In the genomic region with DNA sequence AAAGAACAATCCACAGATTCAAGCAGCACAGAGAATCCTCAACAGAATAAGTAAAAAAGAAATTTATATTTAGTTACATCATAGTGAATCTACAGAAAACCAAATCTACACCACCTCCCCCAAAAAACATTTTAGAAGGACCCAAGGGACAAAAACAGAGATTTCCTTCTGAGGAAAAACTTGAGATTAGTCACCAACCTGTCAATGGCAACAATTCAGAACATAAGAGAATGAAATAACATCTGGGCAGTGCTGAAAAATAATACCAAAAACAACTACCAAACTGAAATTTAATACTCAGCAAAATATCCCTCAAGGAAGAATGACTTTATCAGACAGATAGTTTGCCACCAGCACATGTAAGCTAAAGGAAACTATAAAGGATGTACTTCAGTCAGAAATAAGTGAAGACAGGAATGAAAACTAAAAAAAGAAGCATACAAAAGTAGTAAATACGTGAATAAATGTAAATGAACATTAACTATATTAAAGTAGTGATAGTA, we compare ENCODE assay signal across 22 cellular contexts.
DNase-seq lines count a peak whose midpoint lies in the region; ATAC-seq, FAIRE-seq and TF ChIP-seq lines count a peak whose summit lies in the region.
"Had no signal": no experiment of that assay in that cellular context is flagged by ENCODE, and none has a peak within 500 bp of the region (broad histone marks: within the 10 kb centered on the region; RNA-seq: fewer than 3 reads in every experiment).

No MANE protein-coding gene starts in this region.

- H3K4me3 ChIP-seq in adipocyte (ENCODE audit: low read length): no peak overlapping the region
- H3K4me3 ChIP-seq in endothelial cell of umbilical vein (replicated peaks in 1 of 3; ENCODE audit: insufficient read depth in 1 of 3, low read depth in 1 of 3, low read length in 3 of 3): no peak overlapping the region
- no peak overlapping the region for H3K4me3 ChIP-seq in heart right ventricle

- no peak overlapping the region for H3K4me2 ChIP-seq in endothelial cell of umbilical vein (ENCODE audit: insufficient read depth, low read length)

- peak; percentile 55 for FAIRE-seq in endothelial cell of umbilical vein (lab: Jason Lieb, UNC)
- FAIRE-seq: GM12892, GM18507, H54 had no signal

- ATAC-seq in activated T-cell treated with anti-CD3 and anti-CD28 coated beads, Interleukin-2, amount 50 U/mL, for 72 hours (replicated peaks in 1 of 2): no peak
- no peak for ATAC-seq in heart right ventricle
- ATAC-seq: Panc1 had no signal

- H3K4me3 Mint-ChIP-seq in activated T-cell treated with anti-CD3 and anti-CD28 coated beads, Interleukin-2, amount 50 U/mL, for 72 hours: no peak overlapping the region
- no peak overlapping the region for H3K4me3 Mint-ChIP-seq in activated T-cell treated with anti-CD3 and anti-CD28 coated beads, Interleukin-2, amount 50 U/mL, for 24 hours
- no peak overlapping the region for H3K4me3 Mint-ChIP-seq in osteocyte (ENCODE audit: unreplicated experiment)
- H3K4me3 Mint-ChIP-seq: CD8-positive, alpha-beta memory T cell had no signal

- H3K36me3 ChIP-seq in adipocyte (ENCODE audit: control insufficient read depth, insufficient read depth, low read length, severe bottlenecking): no peaks in the 10 kb centered on the region
- no peaks in the 10 kb centered on the region for H3K36me3 ChIP-seq in endothelial cell of umbilical vein (ENCODE audit: control insufficient read depth in 2 of 2, extremely low read depth in 1 of 2, insufficient read depth in 2 of 2, low read length in 2 of 2)
- no peaks in the 10 kb centered on the region for H3K36me3 ChIP-seq in heart right ventricle

- POLR2A ChIA-PET in endothelial cell of umbilical vein (lab: Charles Lee): no interaction called here

- TF ChIP-seq POLR2A in endothelial cell of umbilical vein (IDR thresholded peaks at IDR 0.05; ENCODE audit: low read depth, low read length): no peak

- intact Hi-C loops in endothelial cell of umbilical vein (cut with micrococcal nuclease) (no loop called here), heart right ventricle (cut with DNase I) (loop anchor here in 1 of 10 donors (10.0 kb wide), 1 partner anchor 1116 kb away; no protein-coding TSS in a partner anchor)

- no peak overlapping the region for H3K9ac ChIP-seq in adipocyte (ENCODE audit: low read length)
- H3K9ac ChIP-seq in endothelial cell of umbilical vein (replicated peaks; ENCODE audit: extremely low read depth, insufficient read depth, low read length): no peak overlapping the region

- H3K36me3 Mint-ChIP-seq in activated T-cell treated with anti-CD3 and anti-CD28 coated beads, Interleukin-2, amount 50 U/mL, for 72 hours (ENCODE audit: insufficient read depth in 2 of 2): no peaks in the 10 kb centered on the region
- peaks cover 14% of the 10 kb centered on the region for H3K36me3 Mint-ChIP-seq in activated T-cell treated with anti-CD3 and anti-CD28 coated beads, Interleukin-2, amount 50 U/mL, for 24 hours (ENCODE audit: low read depth)
- no peaks in the 10 kb centered on the region for H3K36me3 Mint-ChIP-seq in osteocyte (ENCODE audit: unreplicated experiment)

- BruUV-seq in endothelial cell of umbilical vein (replicated peaks; lab: Mats Ljungman, UMichigan): no TSS peak

- H3K27me3 Mint-ChIP-seq in activated T-cell treated with anti-CD3 and anti-CD28 coated beads, Interleukin-2, amount 50 U/mL, for 72 hours (ENCODE audit: low read depth): no peaks in the 10 kb centered on the region
- H3K27me3 Mint-ChIP-seq in activated T-cell treated with anti-CD3 and anti-CD28 coated beads, Interleukin-2, amount 50 U/mL, for 24 hours: no peaks in the 10 kb centered on the region
- H3K27me3 Mint-ChIP-seq in osteocyte (ENCODE audit: unreplicated experiment): no peaks in the 10 kb centered on the region
- H3K27me3 Mint-ChIP-seq: CD8-positive, alpha-beta memory T cell had no signal

- H3K9me1 ChIP-seq in endothelial cell of umbilical vein (replicated peaks; ENCODE audit: control insufficient read depth, extremely low read depth, insufficient read depth, low read length): no peaks in the 10 kb centered on the region

- no peak for DNase-seq in activated T-cell treated with anti-CD3 and anti-CD28 coated beads, Interleukin-2, amount 50 U/mL, for 72 hours
- no peak for DNase-seq in activated T-cell treated with anti-CD3 and anti-CD28 coated beads, Interleukin-2, amount 50 U/mL, for 24 hours
- DNase-seq in adipocyte (ENCODE audit: low read depth): peak; percentile 51
- DNase-seq in endothelial cell of umbilical vein (ENCODE audit: low read depth, low spot score): peak; percentile 36
- DNase-seq in osteocyte (ENCODE audit: extremely low spot score, unreplicated experiment): no peak
- no peak for DNase-seq in germinal center (ENCODE audit: low spot score)
- DNase-seq in CD1c-positive myeloid dendritic cell (ENCODE audit: extremely low spot score): no peak
- no peak for DNase-seq in heart right ventricle
- DNase-seq: C1 segment of cervical spinal cord; CD8-positive, alpha-beta memory T cell; NCI-H1092 treated with DMSO at 0.1 percent for 48 hours; NCI-H1436 treated with DMSO at 0.1 percent for 48 hours; NCI-H2029; NCI-H345; NCI-H774; NK-92 treated with Interleukin-12 subunit alpha and Interleukin-12 subunit beta, amount 100 ng/mL, for 24 hours; SIG-M5 had no signal

- H3K27ac ChIP-seq in endothelial cell of umbilical vein (ENCODE audit: insufficient read depth, low read depth, low read length) (no peak overlapping the region), heart right ventricle (no peak overlapping the region)
- H3K27ac ChIP-seq: 22Rv1 had no signal

- no peak overlapping the region for H2AFZ ChIP-seq in endothelial cell of umbilical vein (ENCODE audit: low read depth, low read length)

- WGBS in heart right ventricle, 2 donors: 74 to 77% methylated on average over 1 of the region's 1 CpG

- H4K20me1 ChIP-seq in endothelial cell of umbilical vein (replicated peaks; ENCODE audit: control insufficient read depth, extremely low read depth, insufficient read depth, low read length): no peaks in the 10 kb centered on the region

- no peaks in the 10 kb centered on the region for H3K79me2 ChIP-seq in endothelial cell of umbilical vein (ENCODE audit: control insufficient read depth, insufficient read depth, low read length)

- H3K27me3 ChIP-seq in adipocyte (replicated peaks; ENCODE audit: control insufficient read depth, insufficient read depth, low read length): no peaks in the 10 kb centered on the region
- H3K27me3 ChIP-seq in endothelial cell of umbilical vein (ENCODE audit: control insufficient read depth in 2 of 2, insufficient read depth in 2 of 2, low read length in 2 of 2): no peaks in the 10 kb centered on the region
- no peaks in the 10 kb centered on the region for H3K27me3 ChIP-seq in heart right ventricle

- CTCF ChIA-PET in endothelial cell of umbilical vein (lab: Charles Lee): no interaction called here

- H3K9me3 Mint-ChIP-seq in activated T-cell treated with anti-CD3 and anti-CD28 coated beads, Interleukin-2, amount 50 U/mL, for 72 hours: no peaks in the 10 kb centered on the region
- no peaks in the 10 kb centered on the region for H3K9me3 Mint-ChIP-seq in activated T-cell treated with anti-CD3 and anti-CD28 coated beads, Interleukin-2, amount 50 U/mL, for 24 hours
- H3K9me3 Mint-ChIP-seq in osteocyte (ENCODE audit: unreplicated experiment): no peaks in the 10 kb centered on the region
- H3K9me3 Mint-ChIP-seq: CD8-positive, alpha-beta memory T cell had no signal

- peak overlapping the region; percentile 19 for H3K27ac Mint-ChIP-seq in activated T-cell treated with anti-CD3 and anti-CD28 coated beads, Interleukin-2, amount 50 U/mL, for 72 hours
- H3K27ac Mint-ChIP-seq in activated T-cell treated with anti-CD3 and anti-CD28 coated beads, Interleukin-2, amount 50 U/mL, for 24 hours: no peak overlapping the region
- H3K27ac Mint-ChIP-seq in osteocyte (ENCODE audit: unreplicated experiment): peak overlapping the region; percentile 15
- H3K27ac Mint-ChIP-seq: CD8-positive, alpha-beta memory T cell had no signal

- H3K4me1 Mint-ChIP-seq in activated T-cell treated with anti-CD3 and anti-CD28 coated beads, Interleukin-2, amount 50 U/mL, for 72 hours (ENCODE audit: low read depth): no peaks in the 10 kb centered on the region
- peaks cover 1% of the 10 kb centered on the region for H3K4me1 Mint-ChIP-seq in activated T-cell treated with anti-CD3 and anti-CD28 coated beads, Interleukin-2, amount 50 U/mL, for 24 hours (ENCODE audit: low read depth)
- H3K4me1 Mint-ChIP-seq in osteocyte (ENCODE audit: unreplicated experiment): peaks cover 15% of the 10 kb centered on the region
- H3K4me1 Mint-ChIP-seq: CD8-positive, alpha-beta memory T cell had no signal

- H3K4me1 ChIP-seq in adipocyte (ENCODE audit: control insufficient read depth, insufficient read depth, low read length) (no peaks in the 10 kb centered on the region), endothelial cell of umbilical vein (ENCODE audit: control insufficient read depth, extremely low read depth, insufficient read depth, low read length) (peaks cover 8% of the 10 kb centered on the region), heart right ventricle (no peaks in the 10 kb centered on the region)

- H3K9me3 ChIP-seq in adipocyte (ENCODE audit: control insufficient read depth, low read length) (no peaks in the 10 kb centered on the region), endothelial cell of umbilical vein (replicated peaks; ENCODE audit: control insufficient read depth, insufficient read depth, low read length) (no peaks in the 10 kb centered on the region), heart right ventricle (no peaks in the 10 kb centered on the region)

- dilution Hi-C loops in endothelial cell of umbilical vein (cut with MboI; ENCODE audit: extremely low pct_ligation_motif_present, low sequenced_read_pairs): no loop called here

- TF ChIP-seq CTCF in endothelial cell of umbilical vein (IDR thresholded peaks at IDR 0.05; ENCODE audit: extremely low read depth in 1 of 2, insufficient read depth in 1 of 2, low read depth in 1 of 2, low read length in 2 of 2): no peak
- no peak for TF ChIP-seq CTCF in osteocyte (IDR thresholded peaks at IDR 0.05)
- no peak for TF ChIP-seq CTCF in heart right ventricle (IDR thresholded peaks at IDR 0.05)

TF ChIP-seq in endothelial cell of umbilical vein, 7 proteins besides CTCF, POLR2A, EP300 and RAD21:
- TF ChIP-seq EZH2 (IDR thresholded peaks at IDR 0.05; ENCODE audit: borderline replicate concordance, low read depth, low read length, severe bottlenecking) (no peak), FOS (IDR thresholded peaks at IDR 0.05; ENCODE audit: borderline replicate concordance, insufficient read depth, low read length) (no peak), JUN (IDR thresholded peaks at IDR 0.05; ENCODE audit: borderline replicate concordance, insufficient read depth, insufficient read length, low read depth) (no peak), GATA2 (IDR thresholded peaks at IDR 0.05; ENCODE audit: insufficient read depth, insufficient read length, low read depth, low read length) (no peak), MAX (IDR thresholded peaks at IDR 0.05; ENCODE audit: insufficient read depth, insufficient read length) (no peak), MYC (IDR thresholded peaks at IDR 0.05; ENCODE audit: low read depth, low read length) (no peak)

Comparison
In these comparisons a context has a peak if more than half of its experiments do, and no peak if none do; other contexts are left out.
1. DNase-seq: peak in adipocyte (single experiment) and endothelial cell of umbilical vein (single experiment); none in activated T-cell treated with anti-CD3 and anti-CD28 coated beads, Interleukin-2, amount 50 U/mL, for 72 hours (0 of 2), activated T-cell treated with anti-CD3 and anti-CD28 coated beads, Interleukin-2, amount 50 U/mL, for 24 hours (single experiment), osteocyte (single experiment), germinal center (single experiment), CD1c-positive myeloid dendritic cell (single experiment) and heart right ventricle (0 of 2).